Comparison of ENCODE assay signal across 17 cellular contexts in the genomic region with DNA sequence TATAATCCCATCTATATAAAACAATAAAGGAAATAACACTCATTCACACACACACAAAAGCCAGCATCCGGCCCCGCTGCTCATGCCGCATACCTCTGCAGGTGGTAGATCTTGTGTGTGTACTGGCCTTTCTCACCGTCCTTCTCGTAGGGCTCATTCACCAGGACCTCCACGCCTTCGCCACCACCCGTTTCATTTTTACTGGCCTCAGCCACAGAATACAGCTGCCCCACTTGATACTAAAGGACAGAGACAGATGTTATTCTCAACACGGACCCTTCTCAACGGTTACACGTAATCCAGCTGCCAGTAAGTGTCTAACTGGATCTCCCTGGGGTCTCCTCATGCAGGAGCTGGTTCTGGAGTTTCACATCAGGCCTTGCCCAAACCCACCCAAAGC.
"Had no signal": no experiment of that assay in that cellular context is flagged by ENCODE, and none has a peak within 500 bp of the region (broad histone marks: within the 10 kb centered on the region; RNA-seq: fewer than 3 reads in every experiment).

No MANE protein-coding gene starts in this region.

- H3K4me3 Mint-ChIP-seq: activated T-cell treated with anti-CD3 and anti-CD28 coated beads, Interleukin-2, amount 50 U/mL, for 4 hours; nephron; T-helper 2 cell treated with Interferon-gamma antibody and Interleukin-4, amounts not matched to agents 5 μg/mL and 100 μg/mL, for 36 hours had no signal

- DNase-seq: activated CD4-positive, alpha-beta T cell treated with anti-CD3 and anti-CD28 coated beads, Interleukin-2, amount 50 U/mL, for 4 hours; activated gamma-delta T cell treated with Interleukin-2 at 50 U/mL for 16 hours; activated T-cell treated with anti-CD3 and anti-CD28 coated beads, Interleukin-2, amount 50 U/mL, for 4 hours; aorta; esophagus squamous epithelium; foreskin fibroblast; head of caudate nucleus; left lung; mesendoderm; stimulated activated CD4-positive, alpha-beta T cell treated with anti-CD3 and anti-CD28 coated beads, Interleukin-15, amount 100 ng/mL, for 24 hours; stimulated activated CD4-positive, alpha-beta T cell treated with anti-CD3 and anti-CD28 coated beads, Interleukin-4, amount 100 ng/mL, for 24 hours; stomach had no signal

- H3K27me3 ChIP-seq: breast epithelium, esophagus squamous epithelium, left lung, stomach had no signal

- H3K4me1 ChIP-seq: breast epithelium had no signal

- H3K9me3 Mint-ChIP-seq: activated T-cell treated with anti-CD3 and anti-CD28 coated beads, Interleukin-2, amount 50 U/mL, for 4 hours; nephron; T-helper 2 cell treated with Interferon-gamma antibody and Interleukin-4, amounts not matched to agents 5 μg/mL and 100 μg/mL, for 36 hours had no signal

- H3K36me3 ChIP-seq: breast epithelium had no signal

- H3K9me3 ChIP-seq: breast epithelium, esophagus squamous epithelium, left lung, stomach, thoracic aorta had no signal

- H3K27ac ChIP-seq: breast epithelium, esophagus squamous epithelium, thoracic aorta had no signal

- ATAC-seq: activated CD4-positive, CD25-positive, alpha-beta regulatory T cell treated with anti-CD3 and anti-CD28 coated beads, Interleukin-2, amount 50 U/mL, for 24 hours; activated T-cell treated with anti-CD3 and anti-CD28 coated beads, Interleukin-2, amount 50 U/mL, for 4 hours had no signal

- H3K27ac Mint-ChIP-seq: T-helper 2 cell treated with Interferon-gamma antibody and Interleukin-4, amounts not matched to agents 5 μg/mL and 100 μg/mL, for 36 hours had no signal

- H3K4me3 ChIP-seq: breast epithelium, esophagus squamous epithelium, left lung, stomach, thoracic aorta had no signal
